Comparison of ENCODE assay signal across 19 cellular contexts in genomic region chr2:192969055-192969454, GRCh38.
DNase-seq lines count a peak whose midpoint lies in the region; ATAC-seq and TF ChIP-seq lines count a peak whose summit lies in the region.
"Had no signal": no experiment of that assay in that cellular context is flagged by ENCODE, and none has a peak within 500 bp of the region (broad histone marks: within the 10 kb centered on the region; RNA-seq: fewer than 3 reads in every experiment).

No MANE protein-coding gene starts in this region.

- no peak overlapping the region for H3K27ac ChIP-seq in mesenchymal stem cell (ENCODE audit: low read length, poor library complexity, severe bottlenecking)
- H3K27ac ChIP-seq: C4-2B had no signal

- H2BK120ac ChIP-seq in mesenchymal stem cell (ENCODE audit: low read depth, low read length): no peak overlapping the region

- no peak overlapping the region for H3K4ac ChIP-seq in mesenchymal stem cell (ENCODE audit: low read depth in 1 of 2, low read length in 2 of 2)

- no peak overlapping the region for H2AK5ac ChIP-seq in mesenchymal stem cell (ENCODE audit: low read length, severe bottlenecking)

- H3K23ac ChIP-seq in mesenchymal stem cell (ENCODE audit: low read length in 2 of 2): no peak overlapping the region

- no peak overlapping the region for H3K18ac ChIP-seq in mesenchymal stem cell (ENCODE audit: low read depth in 1 of 2, low read length in 2 of 2)

- no peaks in the 10 kb centered on the region for H3K36me3 ChIP-seq in mesenchymal stem cell (ENCODE audit: control insufficient read depth in 1 of 2, insufficient read depth in 2 of 2, low read depth in 1 of 2, low read length in 2 of 2)
- H3K36me3 ChIP-seq: HAP-1 had no signal

- no peak overlapping the region for H4K91ac ChIP-seq in mesenchymal stem cell (ENCODE audit: low read length)

- peaks cover 5% of the 10 kb centered on the region for H3K9me3 ChIP-seq in mesenchymal stem cell (ENCODE audit: control insufficient read depth, low read length)
- H3K9me3 ChIP-seq: HAP-1 had no signal

- H3K79me1 ChIP-seq in mesenchymal stem cell (replicated peaks; ENCODE audit: low read length, poor library complexity, severe bottlenecking): no peaks in the 10 kb centered on the region

- H2AFZ ChIP-seq in mesenchymal stem cell (ENCODE audit: low read depth, low read length): no peak overlapping the region

- no peak overlapping the region for H3K4me3 Mint-ChIP-seq in endothelial cell (ENCODE audit: unreplicated experiment)
- H3K4me3 Mint-ChIP-seq: T-cell had no signal

- H3K9me3 Mint-ChIP-seq in endothelial cell (ENCODE audit: unreplicated experiment): no peaks in the 10 kb centered on the region
- H3K9me3 Mint-ChIP-seq: T-cell had no signal

- intact Hi-C loops in Right ventricle myocardium superior (cut with DNase I) (no loop called here), left ventricle myocardium superior (cut with micrococcal nuclease) (no loop called here)

- no peak overlapping the region for H4K8ac ChIP-seq in mesenchymal stem cell (ENCODE audit: low read length)

- H3K4me1 ChIP-seq in mesenchymal stem cell (ENCODE audit: control insufficient read depth, insufficient read depth, low read depth, low read length): no peaks in the 10 kb centered on the region
- H3K4me1 ChIP-seq: HAP-1 had no signal

- no peak for TF ChIP-seq CTCF in endothelial cell (IDR thresholded peaks at IDR 0.05; ENCODE audit: unreplicated experiment)

- H3K4me1 Mint-ChIP-seq in endothelial cell (ENCODE audit: unreplicated experiment): no peaks in the 10 kb centered on the region
- H3K4me1 Mint-ChIP-seq: T-cell had no signal

- ATAC-seq in Right ventricle myocardium superior (ENCODE audit: poor library complexity) (peak; percentile 27), left ventricle myocardium superior (no peak)
- ATAC-seq: SK-N-SH treated with all-trans-retinoic acid at 6 μM for 48 hours, T-cell had no signal

- H2BK5ac ChIP-seq in mesenchymal stem cell (ENCODE audit: low read depth, low read length, poor library complexity, severe bottlenecking): no peak overlapping the region

- DNase-seq in Right ventricle myocardium superior: no peak
- DNase-seq in left ventricle myocardium superior: no peak
- peak; percentile 64 to 86 for DNase-seq in NCI-H524 (lab: John Stamatoyannopoulos, UW)
- DNase-seq in mesenchymal stem cell: peak; percentile 2
- DNase-seq in activated gamma-delta T cell treated with Interleukin-2 at 50 U/mL for 16 hours: no peak
- DNase-seq in DMS79 (lab: John Stamatoyannopoulos, UW): no peak
- no peak for DNase-seq in endothelial cell (ENCODE audit: low spot score)
- DNase-seq: AML-193, GDM1, NCI-H1105, NCI-H1694 treated with DMSO at 0.1 percent for 48 hours, NCI-H446, NCI-H748 treated with DMSO at 0.1 percent for 48 hours, OCI-M1, SHP77 treated with DMSO at 0.1 percent for 48 hours, T-cell had no signal

- no CpG with 5 or more reads among the region's 2 CpGs for WGBS in mesenchymal stem cell

- H3K9ac ChIP-seq in mesenchymal stem cell (ENCODE audit: low read length): no peak overlapping the region

- no peak overlapping the region for H3K4me3 ChIP-seq in mesenchymal stem cell (ENCODE audit: insufficient read depth in 1 of 2, low read depth in 1 of 2, low read length in 2 of 2)
- H3K4me3 ChIP-seq: HAP-1 had no signal

- no peak overlapping the region for H3K4me2 ChIP-seq in mesenchymal stem cell (ENCODE audit: low read length, poor library complexity, severe bottlenecking)

- no peaks in the 10 kb centered on the region for H3K27me3 ChIP-seq in mesenchymal stem cell (ENCODE audit: control insufficient read depth in 1 of 2, insufficient read depth in 1 of 2, low read length in 2 of 2)

- no peak overlapping the region for H2BK15ac ChIP-seq in mesenchymal stem cell (ENCODE audit: low read depth, poor library complexity, severe bottlenecking)

- H2BK12ac ChIP-seq in mesenchymal stem cell (ENCODE audit: low read length in 2 of 2): no peak overlapping the region

- H3K14ac ChIP-seq in mesenchymal stem cell (ENCODE audit: low read length in 2 of 2): no peak overlapping the region

- H3K27me3 Mint-ChIP-seq in endothelial cell (ENCODE audit: unreplicated experiment): no peaks in the 10 kb centered on the region
- H3K27me3 Mint-ChIP-seq: T-cell had no signal

- no peaks in the 10 kb centered on the region for H3K36me3 Mint-ChIP-seq in endothelial cell (ENCODE audit: low read depth, unreplicated experiment)
- H3K36me3 Mint-ChIP-seq: T-cell had no signal

- H3K27ac Mint-ChIP-seq in endothelial cell (ENCODE audit: unreplicated experiment): no peak overlapping the region
- H3K27ac Mint-ChIP-seq: T-cell had no signal

Comparison
In these comparisons a context has a peak if more than half of its experiments do, and no peak if none do; other contexts are left out.
1. DNase-seq: peak in NCI-H524 (2 of 2) and mesenchymal stem cell (single experiment); none in Right ventricle myocardium superior (single experiment), left ventricle myocardium superior (single experiment), activated gamma-delta T cell treated with Interleukin-2 at 50 U/mL for 16 hours (single experiment), DMS79 (single experiment) and endothelial cell (single experiment).